23 cellular contexts compared by ENCODE assay signal in genomic region chr11:119447664-119448242, GRCh38. TPM values are rescaled to one million over a fixed set of nuclear protein-coding genes. Genes with fewer than 3 reads are reported as not detected.
DNase-seq lines count a peak whose midpoint lies in the region; ATAC-seq, FAIRE-seq and TF ChIP-seq lines count a peak whose summit lies in the region.
"Had no signal": no experiment of that assay in that cellular context is flagged by ENCODE, and none has a peak within 500 bp of the region (broad histone marks: within the 10 kb centered on the region; RNA-seq: fewer than 3 reads in every experiment).

No MANE protein-coding gene starts in this region.

- ATAC-seq in HG02852 (IDR thresholded peaks at IDR 0.05; ENCODE audit: unreplicated experiment), result no peak
- no peak for ATAC-seq in HG02840 (IDR thresholded peaks at IDR 0.05; ENCODE audit: low FRiP score, unreplicated experiment)
- ATAC-seq: upper lobe of right lung had no signal

- WGBS in H1 (ENCODE audit: extremely low coverage in 1 of 2, insufficient coverage in 1 of 2, insufficient read length in 1 of 2, insufficient replicate concordance in 2 of 2, low coverage in 1 of 2, low lambda C conversion rate in 2 of 2, missing lambda C conversion rate in 1 of 2), 2 experiments, result 80% methylated on average over 5 of the region's 5 CpGs; no CpG with 5 or more reads in 1 of the 2 experiments
- no CpG with 5 or more reads among the region's 5 CpGs for WGBS in neuronal stem cell (ENCODE audit: extremely low coverage in 2 of 2, insufficient read length in 2 of 2, insufficient replicate concordance in 1 of 2), 2 donors

- H4K5ac ChIP-seq in H1 (ENCODE audit: insufficient read length, low read depth, low read length), result no peak overlapping the region

- H2AK5ac ChIP-seq in H1 (ENCODE audit: low read depth, low read length) (0 out of 2 replicates have a peak overlapping the region, but pooled peaks have one; percentile 39), neuronal stem cell (ENCODE audit: low read depth, low read length) (no peak overlapping the region)

- H3K4me2 ChIP-seq in DOHH2 (ENCODE audit: low read length), result peak overlapping the region; percentile 73
- no peak overlapping the region for H3K4me2 ChIP-seq in H1 (ENCODE audit: insufficient read depth in 1 of 2, low read depth in 2 of 2, low read length in 2 of 2)
- H3K4me2 ChIP-seq in neuronal stem cell (ENCODE audit: insufficient read depth, low read length, poor library complexity, severe bottlenecking), result no peak overlapping the region
- H3K4me2 ChIP-seq: PC-9 had no signal

- H4K8ac ChIP-seq in H1 (ENCODE audit: extremely low read depth, insufficient read depth, low read length) (peak overlapping the region; percentile 84; the same call in 1 of the 2 replicates), neuronal stem cell (ENCODE audit: low read depth, low read length) (no peak overlapping the region)

- H3K9me3 ChIP-seq in DOHH2 (ENCODE audit: control insufficient read depth, insufficient read depth, low read length) (no peaks in the 10 kb centered on the region), H1 (ENCODE audit: insufficient read depth in 2 of 2, low read depth in 1 of 2, low read length in 1 of 2) (no peaks in the 10 kb centered on the region), neuronal stem cell (replicated peaks in 1 of 2; ENCODE audit: control insufficient read depth in 2 of 2, insufficient read depth in 1 of 2, low read depth in 1 of 2, low read length in 2 of 2) (peaks cover 0 to 1% of the 10 kb centered on the region in 2 donors)
- H3K9me3 ChIP-seq: adrenal gland, breast epithelium, gastrocnemius medialis, HAP-1, SJSA1, spleen, stomach, upper lobe of right lung had no signal

- H2BK120ac ChIP-seq in H1 (replicated peaks; ENCODE audit: low read depth, low read length), result no peak overlapping the region
- H2BK120ac ChIP-seq in neuronal stem cell (ENCODE audit: low read depth, low read length), result no peak overlapping the region

- H3K27ac ChIP-seq in DOHH2 (ENCODE audit: low read depth, low read length) (peak overlapping the region; percentile 83), H1 (ENCODE audit: low read depth, low read length) (no peak overlapping the region), neuronal stem cell (replicated peaks; ENCODE audit: low read length) (no peak overlapping the region), RWPE1 (no peak overlapping the region)
- H3K27ac ChIP-seq: adrenal gland, PC-9, SJSA1, stomach, upper lobe of right lung, VCaP had no signal

- peaks cover 8% of the 10 kb centered on the region for H3F3A ChIP-seq in DOHH2 (ENCODE audit: control insufficient read depth, insufficient read depth)

- H3K14ac ChIP-seq in H1 (ENCODE audit: insufficient read length) (no peak overlapping the region), neuronal stem cell (ENCODE audit: low read length) (no peak overlapping the region)

- CTCF ChIA-PET in H1 (lab: Charles Lee; ENCODE audit: partially characterized antibody) (interaction anchor here (0.5 to 3.6 kb wide), 15 partner anchors 9 to 1296 kb away, joined by 3 to 12 read pairs (median 4); no protein-coding TSS in a partner anchor), RWPE1 (lab: Yijun Ruan, JAX) (interaction anchor here (0.9 to 1.0 kb wide), 2 partner anchors 67 to 92 kb away, joined by 3 read pairs; partner anchors contain the start of gene USP2)

- H4K91ac ChIP-seq in H1 (replicated peaks; ENCODE audit: insufficient read length, low read length) (no peak overlapping the region), neuronal stem cell (ENCODE audit: low read depth, low read length, poor library complexity) (no peak overlapping the region)

- H2BK15ac ChIP-seq in H1 (ENCODE audit: low read length) (no peak overlapping the region), neuronal stem cell (ENCODE audit: low read length) (no peak overlapping the region)

- H2BK12ac ChIP-seq in H1 (ENCODE audit: low read depth, low read length) (peak overlapping the region; percentile 82; the same call in 1 of the 2 replicates), neuronal stem cell (ENCODE audit: low read length) (no peak overlapping the region)

- TF ChIP-seq RAD21 in H1 (IDR thresholded peaks at IDR 0.05 in 1 of 2, conservative IDR thresholded peaks at IDR 0.05 in 1 of 2; ENCODE audit: low read depth in 2 of 2, low read length in 2 of 2), result no peak

- H4K20me1 ChIP-seq in DOHH2 (ENCODE audit: control insufficient read depth, insufficient read depth, low read depth, low read length) (no peaks in the 10 kb centered on the region), H1 (replicated peaks in 1 of 2; ENCODE audit: control insufficient read depth in 1 of 2, insufficient read depth in 2 of 2, low read length in 2 of 2) (no peaks in the 10 kb centered on the region)

- POLR2A ChIA-PET in H1 (lab: Charles Lee; ENCODE audit: partially characterized antibody), result interaction anchor here (1.3 kb wide), 1 partner anchor 222 kb away, joined by 3 read pairs; no protein-coding TSS in a partner anchor
- POLR2A ChIA-PET in RWPE1 (lab: Yijun Ruan, JAX; ENCODE audit: low non-redundant PET), result no interaction called here

- DNase-seq in NCI-H2171 treated with DMSO at 0.1 percent for 48 hours (lab: John Stamatoyannopoulos, UW) (peak; percentile 85), H1 (ENCODE audit: low read depth in 1 of 2, low spot score in 2 of 2) (no peak), neuronal stem cell (ENCODE audit: low spot score) (no peak), RWPE1 (ENCODE audit: low spot score) (no peak), NCI-H2029 (lab: John Stamatoyannopoulos, UW) (no peak)
- DNase-seq: activated CD4-positive, alpha-beta T cell treated with anti-CD3 and anti-CD28 coated beads, Interleukin-2, amount 50 U/mL, for 4 hours; activated gamma-delta T cell; adrenal gland; gastrocnemius medialis; NCI-H345; PC-9; spleen; stimulated activated CD4-positive, alpha-beta T cell treated with anti-CD3 and anti-CD28 coated beads, Interleukin-4, amount 100 ng/mL, for 24 hours; stomach; upper lobe of right lung had no signal

- TF ChIP-seq CTCF in DOHH2 (IDR thresholded peaks at IDR 0.05; ENCODE audit: low read depth, low read length, poor library complexity, severe bottlenecking) (no peak), H1 (IDR thresholded peaks at IDR 0.05; ENCODE audit: control extremely low read depth in 1 of 3, insufficient read depth in 1 of 3, low read depth in 1 of 3, low read length in 3 of 3) (no peak), RWPE1 (conservative IDR thresholded peaks at IDR 0.05; ENCODE audit: low read depth) (no peak)

- H3K36me3 ChIP-seq in DOHH2 (ENCODE audit: control insufficient read depth, low read length) (peaks cover 3% of the 10 kb centered on the region; the same call in 1 of the 2 replicates), H1 (ENCODE audit: control insufficient read depth in 2 of 4, insufficient read depth in 4 of 4, low read length in 3 of 4) (no peaks in the 10 kb centered on the region), neuronal stem cell (replicated peaks in 1 of 2; ENCODE audit: control insufficient read depth in 2 of 2, insufficient read depth in 2 of 2, low read length in 2 of 2) (no peaks in the 10 kb centered on the region)
- H3K36me3 ChIP-seq: adrenal gland, breast epithelium, gastrocnemius medialis, HAP-1, SJSA1, spleen, stomach, upper lobe of right lung had no signal

- no peak for FAIRE-seq in H1 (lab: Jason Lieb, UNC)

- H2AFZ ChIP-seq in H1 (ENCODE audit: low read length), result no peak overlapping the region
- peak overlapping the region; percentile 62 for H2AFZ ChIP-seq in neuronal stem cell (ENCODE audit: low read length)
- H2AFZ ChIP-seq: PC-9 had no signal

- no peak for TF ChIP-seq EP300 in H1 (IDR thresholded peaks at IDR 0.05; ENCODE audit: borderline replicate concordance in 1 of 2, low read depth in 2 of 2, low read length in 2 of 2)

- H3K79me2 ChIP-seq in DOHH2 (ENCODE audit: control insufficient read depth, low read length) (peaks cover 9% of the 10 kb centered on the region), H1 (ENCODE audit: control insufficient read depth in 1 of 2, insufficient read depth in 2 of 2, low read length in 2 of 2) (no peaks in the 10 kb centered on the region)

- H3K9ac ChIP-seq in H1 (replicated peaks in 1 of 4; ENCODE audit: extremely low read depth in 1 of 4, low read depth in 3 of 4, low read length in 3 of 4) (no peak overlapping the region), neuronal stem cell (ENCODE audit: low read depth, low read length, poor library complexity) (no peak overlapping the region)

- H3K79me1 ChIP-seq in H1 (ENCODE audit: low read depth, low read length) (no peaks in the 10 kb centered on the region), neuronal stem cell (ENCODE audit: low read depth, low read length) (no peaks in the 10 kb centered on the region)

- H2BK20ac ChIP-seq in H1 (ENCODE audit: low read length), result 0 out of 2 replicates have a peak overlapping the region, but pooled peaks have one; percentile 37

- H3K4ac ChIP-seq in H1 (replicated peaks; ENCODE audit: insufficient read length, low read depth, low read length) (no peak overlapping the region), neuronal stem cell (ENCODE audit: low read length) (no peak overlapping the region)

- H3K23me2 ChIP-seq in H1 (ENCODE audit: low read depth, low read length), result no peaks in the 10 kb centered on the region

- no peak for TF ChIP-seq POLR2A in H1 (IDR thresholded peaks at IDR 0.05; ENCODE audit: control extremely low read depth in 1 of 2, low read depth in 2 of 2, low read length in 2 of 2)

- H3K4me3 ChIP-seq in DOHH2 (ENCODE audit: low read length) (peak overlapping the region; percentile 58), H1 (ENCODE audit: extremely low read depth in 1 of 4, insufficient read depth in 2 of 4, low read depth in 3 of 4, low read length in 4 of 4) (no peak overlapping the region), neuronal stem cell (ENCODE audit: low read length in 2 of 2) (no peak overlapping the region)
- H3K4me3 ChIP-seq: adrenal gland, breast epithelium, gastrocnemius medialis, HAP-1, PC-9, SJSA1, spleen, stomach, upper lobe of right lung had no signal

- H3K4me1 ChIP-seq in DOHH2 (ENCODE audit: control insufficient read depth, low read length) (peaks cover 100% of the 10 kb centered on the region), H1 (replicated peaks in 1 of 4; ENCODE audit: control insufficient read depth in 3 of 4, insufficient read depth in 4 of 4, low read length in 3 of 4) (no peaks in the 10 kb centered on the region), neuronal stem cell (ENCODE audit: control insufficient read depth in 2 of 2, insufficient read depth in 1 of 2, low read depth in 1 of 2, low read length in 2 of 2) (no peaks in the 10 kb centered on the region)
- H3K4me1 ChIP-seq: adrenal gland, breast epithelium, gastrocnemius medialis, HAP-1, SJSA1, stomach, upper lobe of right lung had no signal

- H3K56ac ChIP-seq in H1 (replicated peaks; ENCODE audit: insufficient read length, low read depth, low read length), result no peak overlapping the region

- H3K18ac ChIP-seq in H1 (ENCODE audit: extremely low read depth, low read length) (no peak overlapping the region), neuronal stem cell (ENCODE audit: low read length) (peak overlapping the region; percentile 49)

- H3K9me2 ChIP-seq in DOHH2 (replicated peaks; ENCODE audit: control insufficient read depth, low read length), result no peaks in the 10 kb centered on the region

- H3K27me3 ChIP-seq in DOHH2 (ENCODE audit: control insufficient read depth, low read length) (no peaks in the 10 kb centered on the region), H1 (replicated peaks in 1 of 4; ENCODE audit: control insufficient read depth in 3 of 4, extremely low read depth in 1 of 4, insufficient read depth in 3 of 4, low read length in 3 of 4) (0 out of 7 replicates have a peak, but pooled peaks cover 0 to 3% (median under 1%) of the 10 kb centered on the region in 4 experiments), neuronal stem cell (ENCODE audit: control insufficient read depth in 3 of 3, insufficient read depth in 3 of 3, low read depth in 1 of 3, low read length in 3 of 3) (peaks cover 0 to 11% (median 0%) of the 10 kb centered on the region in 3 experiments)
- H3K27me3 ChIP-seq: adrenal gland, breast epithelium, gastrocnemius medialis, SJSA1, stomach, upper lobe of right lung had no signal

- no peak overlapping the region for H2BK5ac ChIP-seq in H1 (ENCODE audit: low read depth, low read length)
- H2BK5ac ChIP-seq in neuronal stem cell (ENCODE audit: low read length), result no peak overlapping the region

- H3K23ac ChIP-seq in H1 (ENCODE audit: insufficient read length) (no peak overlapping the region), neuronal stem cell (ENCODE audit: low read depth, low read length, poor library complexity) (no peak overlapping the region)

RNA-seq across cellular contexts. Expression of gene THY1, which starts 24.8 kb away (rescaled TPM):
- total RNA-seq in H1 (2021; fragmentation: NEBNext Ultra II Directional; extraction: Animal tissue kit (Norgen Biotek cat#: 25700)), result 259 and 286 TPM in 2 replicates
- polyA plus RNA-seq in H1 (2011; rRNA removed), result 2,050 and 2,479 TPM in 2 replicates
- polyA plus RNA-seq in H1 (2011; cell fraction: cytosol; rRNA removed), result 1,448 TPM
- polyA plus RNA-seq in H1 (2011; cell fraction: nucleus; rRNA removed), result 660 TPM
- 327 to 599 TPM (median 496 TPM) in 4 replicates for polyA plus RNA-seq in H1 (2012, experiment 1 of 2)
- polyA plus RNA-seq in H1 (2012, experiment 2 of 2), result 595 TPM
- 909 TPM for polyA plus RNA-seq in H1 (2013, experiment 1 of 2)
- polyA plus RNA-seq in H1 (2013, experiment 2 of 2), result 1,095 TPM
- polyA minus RNA-seq in H1 (2011; rRNA and poly(A)+ RNA removed), result 708 and 816 TPM in 2 replicates
- polyA minus RNA-seq in H1 (2011; cell fraction: cytosol; rRNA and poly(A)+ RNA removed), result 233 TPM
- 264 TPM for polyA minus RNA-seq in H1 (2011; cell fraction: nucleus; rRNA and poly(A)+ RNA removed)
- 85.1 TPM for polyA plus RNA-seq in neuronal stem cell (2013, experiment 1 of 2)
- polyA plus RNA-seq in neuronal stem cell (2013, experiment 2 of 2), result 84.3 TPM
- total RNA-seq: PC-9, pulmonary artery endothelial cell had no signal
